In genomic region chrX:130118941-130119640, GRCh38 we compare ENCODE assay signal across 10 cellular contexts. TPM values are rescaled to one million over a fixed set of nuclear protein-coding genes. Genes with fewer than 3 reads are reported as not detected.
DNase-seq lines count a peak whose midpoint lies in the region; ATAC-seq and TF ChIP-seq lines count a peak whose summit lies in the region.
"Had no signal": no experiment of that assay in that cellular context is flagged by ENCODE, and none has a peak within 500 bp of the region (broad histone marks: within the 10 kb centered on the region; RNA-seq: fewer than 3 reads in every experiment).

No MANE protein-coding gene starts in this region.

- intact Hi-C loops in ascending aorta (cut with DNase I), result no loop called here

- H3K4me3 ChIP-seq in AG04449 (ENCODE audit: low read depth, low read length) (peak overlapping the region; percentile 32), ascending aorta (no peak overlapping the region), muscle layer of duodenum (ENCODE audit: low read depth in 1 of 2, low read length in 2 of 2) (no peak overlapping the region)
- H3K4me3 ChIP-seq: lung had no signal

- CTCF ChIA-PET in AG04449 (lab: Yijun Ruan, JAX), result interaction anchor here (0.8 to 4.8 kb wide), 6 partner anchors 7 to 48 kb away, joined by 3 to 37 read pairs (median 10); no protein-coding TSS in a partner anchor

- H3K27me3 ChIP-seq in ascending aorta, result no peaks in the 10 kb centered on the region
- no peaks in the 10 kb centered on the region for H3K27me3 ChIP-seq in muscle layer of duodenum (ENCODE audit: low read depth, low read length)

- no peak for ATAC-seq in activated CD4-positive, CD25-positive, alpha-beta regulatory T cell treated with anti-CD3 and anti-CD28 coated beads, Interleukin-2, amount 50 U/mL, for 24 hours
- ATAC-seq in HG03095 (IDR thresholded peaks at IDR 0.05; ENCODE audit: unreplicated experiment), result no peak

- H3K4me1 ChIP-seq in ascending aorta (peaks cover 0 to 3% of the 10 kb centered on the region in 2 donors), muscle layer of duodenum (ENCODE audit: control insufficient read depth in 1 of 2, insufficient read depth in 2 of 2, low read length in 2 of 2) (peaks cover 0 to 4% of the 10 kb centered on the region in 2 donors)

- TF ChIP-seq CTCF in AG04449 (IDR thresholded peaks at IDR 0.05; ENCODE audit: insufficient read depth, low read length, missing control alignments), result no peak
- TF ChIP-seq CTCF in ascending aorta (IDR thresholded peaks at IDR 0.05), result no peak

- DNase-seq in AG04449 (ENCODE audit: low read depth, low spot score) (no peak), EH (ENCODE audit: low read depth) (peak; percentile 64), ascending aorta (ENCODE audit: low spot score in 2 of 2) (no peak), NCI-H1930 (lab: John Stamatoyannopoulos, UW) (no peak), DMS114 treated with DMSO at 0.1 percent for 48 hours (lab: John Stamatoyannopoulos, UW; ENCODE audit: unreplicated experiment) (no peak)
- DNase-seq: stimulated activated CD4-positive, alpha-beta T cell treated with anti-CD3 and anti-CD28 coated beads, Interleukin-4, amount 100 ng/mL, for 4 hours had no signal

- H3K9me3 ChIP-seq in ascending aorta (no peaks in the 10 kb centered on the region), muscle layer of duodenum (ENCODE audit: control insufficient read depth in 1 of 2, low read length in 2 of 2) (no peaks in the 10 kb centered on the region)

- POLR2A ChIA-PET in AG04449 (lab: Yijun Ruan, JAX), result no interaction called here

- H3K36me3 ChIP-seq in ascending aorta (no peaks in the 10 kb centered on the region), muscle layer of duodenum (ENCODE audit: control insufficient read depth in 1 of 2, insufficient read depth in 2 of 2, low read length in 2 of 2) (no peaks in the 10 kb centered on the region)

- H3K27ac ChIP-seq in ascending aorta, result peak overlapping the region; percentile 66 to 71
- peak overlapping the region; percentile 51 for H3K27ac ChIP-seq in muscle layer of duodenum (ENCODE audit: low read length)

RNA-seq across cellular contexts. Expression of gene ELF4, which starts 8.8 kb away (rescaled TPM):
- 25.7 TPM for total RNA-seq in ascending aorta

RNA-seq across cellular contexts. Expression of gene AIFM1, which starts 46.5 kb away (rescaled TPM):
- total RNA-seq in ascending aorta, result 0.75 TPM

RNA-seq across cellular contexts. Expression of gene RAB33A, which starts 52.7 kb away (rescaled TPM):
- 0.32 TPM for total RNA-seq in ascending aorta
